In the genomic region with DNA sequence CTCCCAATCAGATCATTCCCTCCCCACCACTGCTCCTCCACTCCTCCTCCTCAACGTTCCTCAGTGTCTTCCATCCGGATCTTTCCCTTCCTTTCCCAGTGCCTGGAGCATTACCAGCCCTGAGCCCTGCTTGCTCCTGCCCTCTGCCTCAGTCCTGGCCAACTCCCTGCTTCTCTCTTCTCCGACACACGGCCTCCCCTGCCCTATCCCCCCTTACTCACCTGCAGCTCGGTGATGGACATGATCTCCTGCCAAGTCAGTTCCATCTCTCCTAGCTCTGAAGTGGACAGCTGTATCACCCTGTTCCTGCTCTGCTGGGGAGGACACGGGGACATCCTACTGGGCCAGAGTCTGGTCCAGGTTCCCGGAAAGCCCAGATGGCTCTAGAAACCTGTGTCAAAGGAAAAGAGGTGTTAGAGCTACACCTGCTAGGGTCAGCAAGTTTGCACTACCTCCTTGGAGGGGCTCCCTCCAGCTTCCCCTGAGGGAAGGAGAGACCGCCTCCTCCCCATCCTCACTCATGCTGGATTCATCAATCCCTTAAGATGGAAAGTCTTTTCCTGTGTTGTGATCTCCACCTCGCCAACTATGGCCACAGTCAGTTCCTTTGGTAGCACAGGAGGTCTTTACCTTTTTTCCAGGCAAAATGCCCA, we compare ENCODE assay signal across 22 cellular contexts. TPM values are rescaled to one million over a fixed set of nuclear protein-coding genes. Genes with fewer than 3 reads are reported as not detected.
DNase-seq lines count a peak whose midpoint lies in the region; ATAC-seq, FAIRE-seq and TF ChIP-seq lines count a peak whose summit lies in the region.
"Had no signal": no experiment of that assay in that cellular context is flagged by ENCODE, and none has a peak within 500 bp of the region (broad histone marks: within the 10 kb centered on the region; RNA-seq: fewer than 3 reads in every experiment).

No MANE protein-coding gene starts in this region.

- CTCF ChIA-PET in mammary epithelial cell (lab: Charles Lee; ENCODE audit: low non-redundant PET), result no interaction called here
- CTCF ChIA-PET in MCF 10A (lab: Yijun Ruan, JAX), result interaction anchor here (0.6 to 6.2 kb wide), 23 partner anchors 12 to 466 kb away, joined by 3 to 57 read pairs (median 5); a partner anchor contains a TSS
- CTCF ChIA-PET in K562 (lab: Yijun Ruan, JAX; ENCODE audit: low intra/inter-chr PET ratio), result interaction anchor here (0.6 to 4.1 kb wide), 5 partner anchors 7 to 84 kb away, joined by 3 to 33 read pairs (median 10); no protein-coding TSS in a partner anchor

- WGBS in mammary epithelial cell (ENCODE audit: low coverage, missing lambda C conversion rate), result 47% methylated on average over 7 of the region's 9 CpGs
- WGBS in K562 (ENCODE audit: insufficient coverage, low coverage, missing lambda C conversion rate), result under 1% methylated on average over 9 of the region's 9 CpGs
- 64 to 66% methylated on average over 5 to 8 of the region's 9 CpGs for WGBS in gastroesophageal sphincter (ENCODE audit: low coverage in 1 of 2), 2 donors

- no peak overlapping the region for H3K9ac ChIP-seq in mammary epithelial cell (ENCODE audit: insufficient read depth, low read length)
- H3K9ac ChIP-seq in K562 (ENCODE audit: insufficient read depth in 1 of 2, low read depth in 2 of 2, low read length in 2 of 2), result peak overlapping the region; percentile 67 to 90

- peaks cover 11% of the 10 kb centered on the region for H3K36me3 Mint-ChIP-seq in MCF 10A (ENCODE audit: insufficient read depth, unreplicated experiment)
- H3K36me3 Mint-ChIP-seq: activated naive CD8-positive, alpha-beta T cell treated with anti-CD3 and anti-CD28 coated beads for 36 hours had no signal

- TF ChIP-seq EP300 in K562 (IDR thresholded peaks at IDR 0.05; ENCODE audit: low read length), result no peak
- no peak for TF ChIP-seq EP300 in gastroesophageal sphincter (IDR thresholded peaks at IDR 0.05)

- DNase-seq in mammary epithelial cell (no peak), MCF 10A (ENCODE audit: unreplicated experiment) (no peak), K562 (ENCODE audit: extremely low read depth in 1 of 4, low spot score in 3 of 4) (no peak), mesenteric fat pad (ENCODE audit: low spot score) (peak; percentile 57), AG08395 (ENCODE audit: low spot score) (no peak)
- no peak for DNase-seq in stimulated activated CD4-positive, alpha-beta T cell treated with anti-CD3 and anti-CD28 coated beads, Interleukin-4, amount 100 ng/mL, for 4 hours
- DNase-seq: kidney, sigmoid colon had no signal

- H3K4me3 ChIP-seq in mammary epithelial cell (replicated peaks in 1 of 3; ENCODE audit: insufficient read depth in 1 of 3, low read depth in 2 of 3, low read length in 3 of 3), result no peak overlapping the region
- H3K4me3 ChIP-seq in K562, result peak overlapping the region; percentile 53
- no peak overlapping the region for H3K4me3 ChIP-seq in gastroesophageal sphincter
- H3K4me3 ChIP-seq: mucosa of descending colon, sigmoid colon, thoracic aorta had no signal

- BruUV-seq in mammary epithelial cell (replicated peaks; lab: Mats Ljungman, UMichigan) (no TSS peak), MCF 10A (replicated peaks; lab: Mats Ljungman, UMichigan) (no TSS peak), K562 (replicated peaks; lab: Mats Ljungman, UMichigan) (no TSS peak)

- peaks cover 14% of the 10 kb centered on the region for H3K4me1 Mint-ChIP-seq in MCF 10A (ENCODE audit: insufficient read depth, unreplicated experiment)

- H3K27me3 Mint-ChIP-seq in MCF 10A (ENCODE audit: insufficient read depth, unreplicated experiment), result no peaks in the 10 kb centered on the region

- no peaks in the 10 kb centered on the region for H3K9me3 Mint-ChIP-seq in MCF 10A (ENCODE audit: unreplicated experiment)
- H3K9me3 Mint-ChIP-seq: activated naive CD8-positive, alpha-beta T cell treated with anti-CD3 and anti-CD28 coated beads for 36 hours; central memory CD8-positive, alpha-beta T cell; nephron progenitor cell had no signal

- POLR2A ChIA-PET in MCF 10A (lab: Yijun Ruan, JAX), result interaction anchor here (0.8 to 3.7 kb wide), 2 partner anchors 15 to 30 kb away, joined by 4 to 10 read pairs; a partner anchor contains a TSS
- POLR2A ChIA-PET in K562 (lab: Yijun Ruan, JAX), result interaction anchor here (0.6 to 9.8 kb wide), 13 partner anchors 10 to 175 kb away, joined by 3 to 155 read pairs (median 8); a partner anchor contains a TSS

- H4K20me1 ChIP-seq in mammary epithelial cell (ENCODE audit: insufficient read depth, low read length) (no peaks in the 10 kb centered on the region), K562 (replicated peaks; ENCODE audit: control insufficient read depth, insufficient read depth, low read length) (peaks cover 13% of the 10 kb centered on the region; the same call in 1 of the 2 replicates)

- in situ Hi-C loops in mammary epithelial cell (cut with MboI; ENCODE audit: low sequenced_read_pairs in 2 of 2), result loop anchor here in 1 of 2 donors (5.0 kb wide), 1 partner anchor 67 kb away; a partner anchor contains a TSS
- in situ Hi-C loops in K562 (cut with MboI), result loop anchor here (5.0 to 10.0 kb wide), 2 partner anchors 32 to 70 kb away; a partner anchor contains a TSS

- H3K27ac Mint-ChIP-seq in MCF 10A (ENCODE audit: low read depth, unreplicated experiment), result no peak overlapping the region
- H3K27ac Mint-ChIP-seq: activated CD4-positive, alpha-beta T cell treated with anti-CD3 and anti-CD28 coated beads for 36 hours; activated naive CD8-positive, alpha-beta T cell treated with anti-CD3 and anti-CD28 coated beads for 36 hours; nephron progenitor cell had no signal

- TF ChIP-seq RAD21 in K562 (CRISPR knock-in tag; conservative IDR thresholded peaks at IDR 0.05 in 1 of 2, IDR thresholded peaks at IDR 0.05 in 1 of 2), result no peak

- ATAC-seq in K562 (peak; percentile 1), gastroesophageal sphincter (no peak)

- H3K36me3 ChIP-seq in mammary epithelial cell (ENCODE audit: insufficient read depth, low read length) (no peaks in the 10 kb centered on the region), K562 (ENCODE audit: control insufficient read depth, insufficient read depth, low read length) (peaks cover 88% of the 10 kb centered on the region), gastroesophageal sphincter (no peaks in the 10 kb centered on the region)
- H3K36me3 ChIP-seq: sigmoid colon, thoracic aorta had no signal

- peaks cover 8% of the 10 kb centered on the region for H3K4me1 ChIP-seq in mammary epithelial cell (ENCODE audit: insufficient read depth, low read length)
- peaks cover 28 to 31% of the 10 kb centered on the region in 2 experiments; a peak in 4 of 5 replicates for H3K4me1 ChIP-seq in K562 (replicated peaks in 1 of 2; ENCODE audit: control insufficient read depth in 2 of 2, insufficient read depth in 2 of 2, low read length in 2 of 2)
- no peaks in the 10 kb centered on the region for H3K4me1 ChIP-seq in gastroesophageal sphincter
- H3K4me1 ChIP-seq: sigmoid colon had no signal

- no peak for TF ChIP-seq CTCF in mammary epithelial cell (conservative IDR thresholded peaks at IDR 0.05 in 1 of 2, IDR thresholded peaks at IDR 0.05 in 1 of 2; ENCODE audit: extremely low read depth in 1 of 2, insufficient read depth in 1 of 2, low read depth in 1 of 2, low read length in 2 of 2)
- TF ChIP-seq CTCF in MCF 10A (IDR thresholded peaks at IDR 0.05; ENCODE audit: unreplicated experiment), result no peak
- no peak for TF ChIP-seq CTCF in K562 (IDR thresholded peaks at IDR 0.05 in 2 of 3, conservative IDR thresholded peaks at IDR 0.05 in 1 of 3; ENCODE audit: insufficient read depth in 2 of 3, low read depth in 1 of 3, low read length in 3 of 3)
- TF ChIP-seq CTCF in gastroesophageal sphincter (IDR thresholded peaks at IDR 0.05), result no peak

- peak overlapping the region; percentile 35 for H2AFZ ChIP-seq in mammary epithelial cell (ENCODE audit: low read depth, low read length)
- H2AFZ ChIP-seq in K562 (ENCODE audit: low read depth, low read length), result no peak overlapping the region

- H3K4me2 ChIP-seq in mammary epithelial cell (ENCODE audit: insufficient read depth, low read depth, low read length) (no peak overlapping the region), K562 (ENCODE audit: insufficient read depth, low read length) (peak overlapping the region; percentile 99)

- H3K9me3 ChIP-seq in mammary epithelial cell (replicated peaks; ENCODE audit: insufficient read depth, low read length) (no peaks in the 10 kb centered on the region), K562 (replicated peaks; ENCODE audit: control insufficient read depth, insufficient read depth, low read depth, low read length) (no peaks in the 10 kb centered on the region), gastroesophageal sphincter (no peaks in the 10 kb centered on the region)
- H3K9me3 ChIP-seq: mucosa of descending colon, sigmoid colon, thoracic aorta had no signal

- no peaks in the 10 kb centered on the region for H3K9me1 ChIP-seq in K562 (ENCODE audit: control insufficient read depth, insufficient read depth, low read length)

- TF ChIP-seq POLR2A in K562 (conservative IDR thresholded peaks at IDR 0.05) (peak; percentile 77), gastroesophageal sphincter (IDR thresholded peaks at IDR 0.05) (no peak)

- H3K27ac ChIP-seq in mammary epithelial cell (ENCODE audit: insufficient read depth, low read depth, low read length), result no peak overlapping the region
- H3K27ac ChIP-seq in K562 (ENCODE audit: extremely low read depth, low read depth, low read length), result peak overlapping the region; percentile 84
- peak overlapping the region; percentile 90 for H3K27ac ChIP-seq in temporal lobe (ENCODE audit: low read depth, low read length)
- no peak overlapping the region for H3K27ac ChIP-seq in gastroesophageal sphincter
- H3K27ac ChIP-seq: 22Rv1, sigmoid colon, thoracic aorta had no signal

- H3K79me2 ChIP-seq in mammary epithelial cell (ENCODE audit: insufficient read depth, low read length) (no peaks in the 10 kb centered on the region), K562 (ENCODE audit: control insufficient read depth, insufficient read depth, low read length) (peaks cover 98% of the 10 kb centered on the region)

- intact Hi-C loops in mammary epithelial cell (cut with micrococcal nuclease), result loop anchor here (1.0 to 5.0 kb wide), 4 partner anchors 29 to 74 kb away; no protein-coding TSS in a partner anchor
- intact Hi-C loops in MCF 10A (cut with micrococcal nuclease), result loop anchor here (1.0 kb wide), 2 partner anchors 29 to 65 kb away; no protein-coding TSS in a partner anchor
- intact Hi-C loops in K562 (cut with micrococcal nuclease), result loop anchor here (1.0 to 10.0 kb wide), 4 partner anchors 12 to 280 kb away; no protein-coding TSS in a partner anchor

- no peaks in the 10 kb centered on the region for H3K27me3 ChIP-seq in mammary epithelial cell (ENCODE audit: insufficient read depth, low read length)
- no peaks in the 10 kb centered on the region; a peak in 1 of 5 replicates for H3K27me3 ChIP-seq in K562 (ENCODE audit: control insufficient read depth in 2 of 2, insufficient read depth in 2 of 2, low read length in 2 of 2)
- peaks cover 32% of the 10 kb centered on the region for H3K27me3 ChIP-seq in gastroesophageal sphincter

- H3K4me3 Mint-ChIP-seq in MCF 10A (ENCODE audit: unreplicated experiment), result no peak overlapping the region
- H3K4me3 Mint-ChIP-seq: activated CD4-positive, alpha-beta T cell treated with anti-CD3 and anti-CD28 coated beads for 36 hours; activated naive CD8-positive, alpha-beta T cell treated with anti-CD3 and anti-CD28 coated beads for 36 hours; central memory CD8-positive, alpha-beta T cell; nephron progenitor cell had no signal

- dilution Hi-C loops in mammary epithelial cell (cut with HindIII; ENCODE audit: low sequenced_read_pairs), result loop anchor here (5.0 kb wide), 1 partner anchor 67 kb away; a partner anchor contains a TSS

- peak; percentile 56 for FAIRE-seq in K562 (lab: Jason Lieb, UNC)
- FAIRE-seq: astrocyte, G401.6, kidney, urothelium cell line had no signal

RNA-seq across cellular contexts. Expression of a gene that starts 5.8 kb away (rescaled TPM):
- under 1 TPM; 0.26 to 0.67 TPM for total RNA-seq in mammary epithelial cell
- polyA plus RNA-seq in mammary epithelial cell, result 0.54 TPM
- polyA minus RNA-seq in mammary epithelial cell, result not detected
- 0.40 and 0.64 TPM in 2 replicates for total RNA-seq in MCF 10A (2022)
- total RNA-seq in K562 (2011; cell fraction: chromatin; rRNA removed; ENCODE audit: low replicate concordance), result 108 and 191 TPM in 2 replicates
- total RNA-seq in K562 (2011; cell fraction: nucleolus; rRNA removed), result 118 and 137 TPM in 2 replicates
- 98.5 and 115 TPM in 2 replicates for total RNA-seq in K562 (2011; cell fraction: nucleoplasm; rRNA removed)
- 221 and 269 TPM in 2 replicates for total RNA-seq in K562 (2014; rRNA removed)
- 134 and 157 TPM in 2 replicates for total RNA-seq in K562 (2014; rRNA removed; fragmentation: Illumina TruSeq; extraction: Trizol)
- 177 and 178 TPM in 2 replicates for total RNA-seq in K562 (2015; rRNA removed; fragmentation: Illumina TruSeq; extraction: Trizol)
- total RNA-seq in K562 (2021), result 244 and 252 TPM in 2 replicates
- 208 TPM in 2 replicates for polyA plus RNA-seq in K562 (2011; rRNA removed)
- 231 and 451 TPM in 2 replicates for polyA plus RNA-seq in K562 (2011; cell fraction: cytosol; rRNA removed)
- polyA plus RNA-seq in K562 (2011; cell fraction: nucleus; rRNA removed), result 232 and 428 TPM in 2 replicates
- polyA plus RNA-seq in K562 (2012), result 162 and 214 TPM in 2 replicates
- polyA plus RNA-seq in K562 (2014; fragmentation: Illumina TruSeq; extraction: Trizol), result 246 and 282 TPM in 2 replicates
- 10 to 100 TPM; 12.3 to 44.5 TPM for polyA plus RNA-seq in K562 (2014; fragmentation: Nextera tagmentation; extraction: Ambion mirVana)
- polyA plus RNA-seq in K562 (2014; rRNA removed), result 225 and 229 TPM in 2 replicates
- polyA minus RNA-seq in K562 (2011; rRNA and poly(A)+ RNA removed), result 71.3 and 109 TPM in 2 replicates
- 78.1 and 100 TPM in 2 replicates for polyA minus RNA-seq in K562 (2011; cell fraction: cytosol; rRNA and poly(A)+ RNA removed)
- polyA minus RNA-seq in K562 (2011; cell fraction: nucleus; rRNA and poly(A)+ RNA removed), result 67.6 and 73.9 TPM in 2 replicates
- total RNA-seq in mesenteric fat pad, result 4.9 TPM
- 0.98 TPM for total RNA-seq in temporal lobe
- total RNA-seq in gastroesophageal sphincter, result 1 to 10 TPM in 1 of 4 donors, under 1 TPM in 2, not detected in 1; 0.37 to 1.6 (median 0.77) TPM
- total RNA-seq: activated CD4-positive, alpha-beta T cell treated with anti-CD3 and anti-CD28 coated beads for 36 hours; activated naive CD8-positive, alpha-beta T cell treated with anti-CD3 and anti-CD28 coated beads for 36 hours; glomerular endothelial cell; T-helper 2 cell treated with Interferon-gamma antibody and Interleukin-4, amounts not matched to agents 100 ng/mL and 5 ng/mL, for 36 hours had no signal

RNA-seq across cellular contexts. Expression of a gene that starts 14.5 kb away (rescaled TPM):
- total RNA-seq in mammary epithelial cell (1,000 to 10,000 TPM in 1 of 2 donors, 100 to 1,000 TPM in 1; 216 to 1,018 TPM), MCF 10A (2022) (1,158 and 1,435 TPM in 2 replicates), K562 (2014; rRNA removed) (1,166 and 1,242 TPM in 2 replicates), K562 (2014; rRNA removed; fragmentation: Illumina TruSeq; extraction: Trizol) (1,479 and 1,871 TPM in 2 replicates), K562 (2015; rRNA removed; fragmentation: Illumina TruSeq; extraction: Trizol) (1,215 and 1,277 TPM in 2 replicates), K562 (2021) (1,768 and 1,994 TPM in 2 replicates), mesenteric fat pad (655 TPM), temporal lobe (627 TPM), gastroesophageal sphincter (100 to 1,000 TPM; 250 to 459 (median 349) TPM)
- polyA plus RNA-seq in mammary epithelial cell (973 TPM), K562 (2011; rRNA removed) (1,105 and 1,247 TPM in 2 replicates), K562 (2014; fragmentation: Illumina TruSeq; extraction: Trizol) (2,677 and 2,919 TPM in 2 replicates), K562 (2014; fragmentation: Nextera tagmentation; extraction: Ambion mirVana) (1,000 to 10,000 TPM; 1,815 to 2,152 TPM), K562 (2014; rRNA removed) (2,590 and 2,703 TPM in 2 replicates)
- polyA minus RNA-seq in mammary epithelial cell, result 602 TPM
- total RNA-seq in K562 (2011; cell fraction: chromatin; rRNA removed; ENCODE audit: low replicate concordance), result 585 and 1,170 TPM in 2 replicates
- total RNA-seq in K562 (2011; cell fraction: nucleolus; rRNA removed), result 342 and 393 TPM in 2 replicates
- total RNA-seq in K562 (2011; cell fraction: nucleoplasm; rRNA removed), result 680 and 890 TPM in 2 replicates
- 544 and 1,005 TPM in 2 replicates for polyA plus RNA-seq in K562 (2011; cell fraction: cytosol; rRNA removed)
- polyA plus RNA-seq in K562 (2011; cell fraction: nucleus; rRNA removed), result 747 and 1,095 TPM in 2 replicates
- 2,696 and 3,059 TPM in 2 replicates for polyA plus RNA-seq in K562 (2012)
- 2,157 and 2,253 TPM in 2 replicates for polyA minus RNA-seq in K562 (2011; rRNA and poly(A)+ RNA removed)
- 731 and 750 TPM in 2 replicates for polyA minus RNA-seq in K562 (2011; cell fraction: cytosol; rRNA and poly(A)+ RNA removed)
- 346 and 811 TPM in 2 replicates for polyA minus RNA-seq in K562 (2011; cell fraction: nucleus; rRNA and poly(A)+ RNA removed)

RNA-seq across cellular contexts. Expression of a gene that starts 15.1 kb away (rescaled TPM):
- total RNA-seq in mammary epithelial cell, result 10 to 100 TPM; 37.2 to 68.1 TPM
- 26.9 TPM for polyA plus RNA-seq in mammary epithelial cell
- 126 TPM for polyA minus RNA-seq in mammary epithelial cell
- total RNA-seq in MCF 10A (2022), result 109 and 112 TPM in 2 replicates
- 33.7 and 89.9 TPM in 2 replicates for total RNA-seq in K562 (2011; cell fraction: chromatin; rRNA removed; ENCODE audit: low replicate concordance)
- 22.3 and 27.9 TPM in 2 replicates for total RNA-seq in K562 (2011; cell fraction: nucleolus; rRNA removed)
- 59.4 and 101 TPM in 2 replicates for total RNA-seq in K562 (2011; cell fraction: nucleoplasm; rRNA removed)
- 41.8 and 50.5 TPM in 2 replicates for total RNA-seq in K562 (2014; rRNA removed)
- 80.2 and 106 TPM in 2 replicates for total RNA-seq in K562 (2014; rRNA removed; fragmentation: Illumina TruSeq; extraction: Trizol)
- 55.3 and 60.8 TPM in 2 replicates for total RNA-seq in K562 (2015; rRNA removed; fragmentation: Illumina TruSeq; extraction: Trizol)
- 72.6 and 82.3 TPM in 2 replicates for total RNA-seq in K562 (2021)
- 81.2 and 102 TPM in 2 replicates for polyA plus RNA-seq in K562 (2011; rRNA removed)
- 28.5 and 57.8 TPM in 2 replicates for polyA plus RNA-seq in K562 (2011; cell fraction: cytosol; rRNA removed)
- 25.8 and 37.9 TPM in 2 replicates for polyA plus RNA-seq in K562 (2011; cell fraction: nucleus; rRNA removed)
- polyA plus RNA-seq in K562 (2012), result 28.8 and 37.9 TPM in 2 replicates
- polyA plus RNA-seq in K562 (2014; fragmentation: Illumina TruSeq; extraction: Trizol), result 51.2 and 59.2 TPM in 2 replicates
- 10 to 100 TPM; 49.8 to 53.2 TPM for polyA plus RNA-seq in K562 (2014; fragmentation: Nextera tagmentation; extraction: Ambion mirVana)
- 32.6 and 39.3 TPM in 2 replicates for polyA plus RNA-seq in K562 (2014; rRNA removed)
- polyA minus RNA-seq in K562 (2011; rRNA and poly(A)+ RNA removed), result 208 and 238 TPM in 2 replicates
- polyA minus RNA-seq in K562 (2011; cell fraction: cytosol; rRNA and poly(A)+ RNA removed), result 65.3 and 84.1 TPM in 2 replicates
- polyA minus RNA-seq in K562 (2011; cell fraction: nucleus; rRNA and poly(A)+ RNA removed), result 16.3 and 30.9 TPM in 2 replicates
- total RNA-seq in mesenteric fat pad, result 35.2 TPM
- total RNA-seq in temporal lobe, result 114 TPM
- 10 to 100 TPM; 32.5 to 62.4 (median 49.3) TPM for total RNA-seq in gastroesophageal sphincter

RNA-seq across cellular contexts. Expression of a gene that starts 29.9 kb away (rescaled TPM):
- total RNA-seq in mammary epithelial cell (100 to 1,000 TPM; 113 to 155 TPM), MCF 10A (2022) (207 and 299 TPM in 2 replicates), K562 (2014; rRNA removed) (137 and 157 TPM in 2 replicates), K562 (2014; rRNA removed; fragmentation: Illumina TruSeq; extraction: Trizol) (233 and 284 TPM in 2 replicates), K562 (2015; rRNA removed; fragmentation: Illumina TruSeq; extraction: Trizol) (142 and 156 TPM in 2 replicates), K562 (2021) (187 and 192 TPM in 2 replicates), mesenteric fat pad (93.8 TPM), temporal lobe (52.6 TPM), gastroesophageal sphincter (100 to 1,000 TPM in 1 of 4 donors, 10 to 100 TPM in 3; 47.0 to 138 (median 57.5) TPM)
- polyA plus RNA-seq in mammary epithelial cell (172 TPM), K562 (2011; rRNA removed) (473 and 482 TPM in 2 replicates), K562 (2014; fragmentation: Illumina TruSeq; extraction: Trizol) (277 and 293 TPM in 2 replicates), K562 (2014; fragmentation: Nextera tagmentation; extraction: Ambion mirVana) (100 to 1,000 TPM; 437 to 487 TPM), K562 (2014; rRNA removed) (177 and 232 TPM in 2 replicates)
- polyA minus RNA-seq in mammary epithelial cell, result 168 TPM
- 92.5 and 126 TPM in 2 replicates for total RNA-seq in K562 (2011; cell fraction: chromatin; rRNA removed; ENCODE audit: low replicate concordance)
- total RNA-seq in K562 (2011; cell fraction: nucleolus; rRNA removed), result 75.9 and 83.9 TPM in 2 replicates
- 128 and 170 TPM in 2 replicates for total RNA-seq in K562 (2011; cell fraction: nucleoplasm; rRNA removed)
- 231 and 446 TPM in 2 replicates for polyA plus RNA-seq in K562 (2011; cell fraction: cytosol; rRNA removed)
- polyA plus RNA-seq in K562 (2011; cell fraction: nucleus; rRNA removed), result 125 and 220 TPM in 2 replicates
- polyA plus RNA-seq in K562 (2012), result 265 and 413 TPM in 2 replicates
- 329 and 369 TPM in 2 replicates for polyA minus RNA-seq in K562 (2011; rRNA and poly(A)+ RNA removed)
- polyA minus RNA-seq in K562 (2011; cell fraction: cytosol; rRNA and poly(A)+ RNA removed), result 167 and 216 TPM in 2 replicates
- 21.7 and 60.2 TPM in 2 replicates for polyA minus RNA-seq in K562 (2011; cell fraction: nucleus; rRNA and poly(A)+ RNA removed)

Comparison
In these comparisons a context has a peak if more than half of its experiments do, and no peak if none do; other contexts are left out.
1. H3K27ac ChIP-seq: peak in K562 (single experiment) and temporal lobe (single experiment); none in mammary epithelial cell (single experiment) and gastroesophageal sphincter (0 of 4).
2. RNA of a gene that starts 5.8 kb away (total RNA-seq): 98.5 to 269 TPM in K562; 4.9 TPM in mesenteric fat pad (single experiment), 0.98 TPM in temporal lobe (single experiment), 0.37 to 1.6 TPM in gastroesophageal sphincter, 0.26 to 0.67 TPM in mammary epithelial cell and 0.40 to 0.64 TPM in MCF 10A; every median in the first group is over 10 times any median in the second.